ENCODE assay signal across 1 cellular context in genomic region chr20:32569018-32569379, GRCh38.
A peak's percentile ranks its signal among the peaks of the same experiment; 100 is the strongest.
TF ChIP-seq lines count a peak whose summit lies in the region.

No MANE protein-coding gene starts in this region.

TF ChIP-seq in K562, 482 proteins besides CTCF, POLR2A, EP300 and RAD21:
- TF ChIP-seq CUX1 (CRISPR knock-in tag; IDR thresholded peaks at IDR 0.05) (no peak), GATA2 (CRISPR knock-in tag; IDR thresholded peaks at IDR 0.05) (no peak), ZNF12 (CRISPR knock-in tag; IDR thresholded peaks at IDR 0.05) (no peak), STAG1 (CRISPR knock-in tag; IDR thresholded peaks at IDR 0.05; ENCODE audit: borderline replicate concordance) (no peak), MLX (CRISPR knock-in tag; conservative IDR thresholded peaks at IDR 0.05) (no peak), KDM1A (IDR thresholded peaks at IDR 0.05) (peak in 1 of 2 experiments; percentile 68; a peak in 2 of 4 replicates), CBFA2T3 (IDR thresholded peaks at IDR 0.05) (no peak), U2AF2 (optimal IDR thresholded peaks at IDR 0.05; ENCODE audit: low read depth, low read length) (no peak), ELK1 (CRISPR knock-in tag; IDR thresholded peaks at IDR 0.05) (no peak), ZNF436 (CRISPR knock-in tag; IDR thresholded peaks at IDR 0.05) (peak; percentile 91), SMARCA4 (IDR thresholded peaks at IDR 0.05) (no peak), CHCHD3 (CRISPR knock-in tag; IDR thresholded peaks at IDR 0.05) (no peak), BCOR (IDR thresholded peaks at IDR 0.05) (peak; percentile 93), ZNF707 (CRISPR knock-in tag; conservative IDR thresholded peaks at IDR 0.05) (no peak), ZFP36 (IDR thresholded peaks at IDR 0.05; ENCODE audit: low read depth, low read length, partially characterized antibody) (peak; percentile 99), RBM25 (IDR thresholded peaks at IDR 0.05; ENCODE audit: low read depth, low read length, severe bottlenecking) (peak; percentile 63), SMARCA5 (IDR thresholded peaks at IDR 0.05) (peak; percentile 98), ZNF830 (CRISPR knock-in tag; IDR thresholded peaks at IDR 0.05) (no peak), POLR2AphosphoS5 (IDR thresholded peaks at IDR 0.05; ENCODE audit: control insufficient read depth, insufficient read depth, low read depth, low read length) (no peak), PTBP1 (IDR thresholded peaks at IDR 0.05; ENCODE audit: low read depth, low read length) (peak; percentile 93), GTF3C2 (IDR thresholded peaks at IDR 0.05; ENCODE audit: borderline replicate concordance, extremely low read depth, insufficient read length) (peak; percentile 57)
